ENCODE assay signal across 8 cellular contexts in the genomic region with DNA sequence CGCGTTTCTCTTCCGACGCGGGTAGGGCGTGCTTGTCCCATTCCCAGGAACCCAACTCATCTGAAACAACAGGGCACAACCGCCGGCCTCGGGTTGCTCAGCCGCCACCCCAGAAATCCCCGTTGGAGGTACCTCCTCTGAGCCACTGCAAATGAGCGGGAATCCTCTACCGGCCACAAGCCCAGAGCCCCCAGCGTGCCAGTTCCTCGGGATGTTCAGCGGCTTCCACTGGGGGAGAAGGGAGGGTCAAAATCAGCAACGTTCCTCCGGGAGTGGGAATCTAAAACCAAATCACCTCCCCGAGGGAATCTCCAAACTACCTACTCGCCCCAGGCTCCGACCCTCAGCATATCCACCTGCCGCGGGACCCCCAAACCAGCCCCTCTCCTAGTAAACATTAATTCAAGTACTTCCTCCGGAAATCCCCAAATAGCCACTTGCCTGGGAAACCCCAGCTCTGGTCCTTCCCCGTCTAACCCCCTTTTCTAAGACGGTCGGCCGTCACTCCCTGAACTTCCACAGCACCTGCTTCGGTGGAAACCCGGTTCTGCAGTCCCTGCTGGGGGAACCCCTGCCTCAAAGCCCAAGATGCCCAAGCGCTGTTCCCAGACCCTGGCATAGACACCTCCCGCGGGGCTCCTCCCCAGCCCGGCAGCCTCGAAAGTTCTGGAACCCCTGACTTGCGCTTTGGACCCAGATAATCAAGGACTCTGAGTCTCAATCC. TPM values are rescaled to one million over a fixed set of nuclear protein-coding genes. Genes with fewer than 3 reads are reported as not detected.
DNase-seq lines count a peak whose midpoint lies in the region; ATAC-seq and TF ChIP-seq lines count a peak whose summit lies in the region.

No MANE protein-coding gene starts in this region.

- no peaks in the 10 kb centered on the region for H3K9me3 ChIP-seq in mesenchymal stem cell (ENCODE audit: control insufficient read depth, low read length)
- H3K9me3 ChIP-seq in CD8-positive, alpha-beta T cell (ENCODE audit: low read length): no peaks in the 10 kb centered on the region

- H3K4me1 ChIP-seq in ACC112 (ENCODE audit: control insufficient read depth, insufficient read depth, low read length, unreplicated experiment) (peaks cover 10% of the 10 kb centered on the region), mesenchymal stem cell (ENCODE audit: control insufficient read depth, insufficient read depth, low read depth, low read length) (peaks cover 24% of the 10 kb centered on the region)
- no peaks in the 10 kb centered on the region for H3K4me1 ChIP-seq in CD8-positive, alpha-beta T cell (ENCODE audit: insufficient read depth, low read length)

- H3K4ac ChIP-seq in mesenchymal stem cell (ENCODE audit: low read depth in 1 of 2, low read length in 2 of 2): no peak overlapping the region

- intact Hi-C loops in CD8-positive, alpha-beta T cell (cut with DNase I, micrococcal nuclease): no loop called here

- CTCF ChIA-PET in CD8-positive, alpha-beta T cell (lab: Charles Lee): interaction anchor here (0.8 to 2.2 kb wide), 7 partner anchors 9 to 195 kb away, joined by 3 to 12 read pairs (median 7); no protein-coding TSS in a partner anchor

- H3K9ac ChIP-seq in mesenchymal stem cell (ENCODE audit: low read length): no peak overlapping the region

- H3K27ac Mint-ChIP-seq in activated naive CD8-positive, alpha-beta T cell treated with anti-CD3 and anti-CD28 coated beads, Interleukin-2, amount 10 ng/mL, durations not matched to agents 7 days and 5 days: no peak overlapping the region
- H3K27ac Mint-ChIP-seq in CD8-positive, alpha-beta T cell: no peak overlapping the region

- H2BK12ac ChIP-seq in mesenchymal stem cell (ENCODE audit: low read length in 2 of 2): no peak overlapping the region

- no peaks in the 10 kb centered on the region for H3K79me2 ChIP-seq in ACC112 (ENCODE audit: control insufficient read depth, insufficient read depth, low read length, unreplicated experiment)

- no peak overlapping the region for H2AK5ac ChIP-seq in mesenchymal stem cell (ENCODE audit: low read length, severe bottlenecking)

- peaks cover 28% of the 10 kb centered on the region for H3K27me3 Mint-ChIP-seq in activated naive CD8-positive, alpha-beta T cell treated with anti-CD3 and anti-CD28 coated beads, Interleukin-2, amount 10 ng/mL, durations not matched to agents 7 days and 5 days
- H3K27me3 Mint-ChIP-seq in CD8-positive, alpha-beta T cell (ENCODE audit: low read depth): peaks cover 32% of the 10 kb centered on the region

- peak; percentile 32 for ATAC-seq in GM18868 (IDR thresholded peaks at IDR 0.05; ENCODE audit: unreplicated experiment)
- peak; percentile 20 for ATAC-seq in HG02981 (IDR thresholded peaks at IDR 0.05; ENCODE audit: unreplicated experiment)
- no peak for ATAC-seq in activated naive CD8-positive, alpha-beta T cell treated with anti-CD3 and anti-CD28 coated beads, Interleukin-2, amount 10 ng/mL, durations not matched to agents 7 days and 5 days (ENCODE audit: low read depth)
- no peak for ATAC-seq in esophagus mucosa
- no peak for ATAC-seq in CD8-positive, alpha-beta T cell

- 17% methylated on average over 36 of the region's 36 CpGs for WGBS in mesenchymal stem cell

- H3K4me2 ChIP-seq in mesenchymal stem cell (ENCODE audit: low read length, poor library complexity, severe bottlenecking): peak overlapping the region; percentile 76

- no peaks in the 10 kb centered on the region for H3K9me3 Mint-ChIP-seq in activated naive CD8-positive, alpha-beta T cell treated with anti-CD3 and anti-CD28 coated beads, Interleukin-2, amount 10 ng/mL, durations not matched to agents 7 days and 5 days
- no peaks in the 10 kb centered on the region for H3K9me3 Mint-ChIP-seq in CD8-positive, alpha-beta T cell

- POLR2A ChIA-PET in activated naive CD8-positive, alpha-beta T cell treated with anti-CD3 and anti-CD28 coated beads, Interleukin-2, amount 10 ng/mL, durations not matched to agents 7 days and 5 days (lab: Charles Lee): no interaction called here
- POLR2A ChIA-PET in CD8-positive, alpha-beta T cell (lab: Charles Lee): no interaction called here

- peak overlapping the region; percentile 65 for H3K4me3 Mint-ChIP-seq in activated naive CD8-positive, alpha-beta T cell treated with anti-CD3 and anti-CD28 coated beads, Interleukin-2, amount 10 ng/mL, durations not matched to agents 7 days and 5 days
- no peak overlapping the region for H3K4me3 Mint-ChIP-seq in CD8-positive, alpha-beta T cell

- no peak overlapping the region for H4K8ac ChIP-seq in mesenchymal stem cell (ENCODE audit: low read length)

- H3K27ac ChIP-seq in ACC112 (ENCODE audit: low read depth, low read length) (no peak overlapping the region), mesenchymal stem cell (ENCODE audit: low read length, poor library complexity, severe bottlenecking) (peak overlapping the region; percentile 80)
- H3K27ac ChIP-seq in CD8-positive, alpha-beta T cell (ENCODE audit: low read depth, low read length): no peak overlapping the region

- no peak overlapping the region for H4K91ac ChIP-seq in mesenchymal stem cell (ENCODE audit: low read length)

- H3K18ac ChIP-seq in mesenchymal stem cell (ENCODE audit: low read depth in 1 of 2, low read length in 2 of 2): no peak overlapping the region

- H3K36me3 ChIP-seq in ACC112 (ENCODE audit: insufficient read depth, low read length) (no peaks in the 10 kb centered on the region), mesenchymal stem cell (ENCODE audit: control insufficient read depth in 1 of 2, insufficient read depth in 2 of 2, low read depth in 1 of 2, low read length in 2 of 2) (peaks cover 0 to 27% of the 10 kb centered on the region in 2 experiments)
- H3K36me3 ChIP-seq in CD8-positive, alpha-beta T cell (ENCODE audit: insufficient read depth, low read length): no peaks in the 10 kb centered on the region

- peaks cover 8% of the 10 kb centered on the region for H3K4me1 Mint-ChIP-seq in activated naive CD8-positive, alpha-beta T cell treated with anti-CD3 and anti-CD28 coated beads, Interleukin-2, amount 10 ng/mL, durations not matched to agents 7 days and 5 days
- H3K4me1 Mint-ChIP-seq in CD8-positive, alpha-beta T cell (ENCODE audit: low read depth): peaks cover 11% of the 10 kb centered on the region

- no peak for DNase-seq in activated naive CD8-positive, alpha-beta T cell treated with anti-CD3 and anti-CD28 coated beads, Interleukin-2, amount 10 ng/mL, durations not matched to agents 7 days and 5 days
- peak; percentile 38 for DNase-seq in mesenchymal stem cell
- no peak for DNase-seq in C1 segment of cervical spinal cord (lab: John Stamatoyannopoulos, UW)
- no peak for DNase-seq in CD8-positive, alpha-beta T cell

- H2AFZ ChIP-seq in ACC112 (ENCODE audit: low read length, unreplicated experiment) (peak overlapping the region; percentile 28), mesenchymal stem cell (ENCODE audit: low read depth, low read length) (peak overlapping the region; percentile 29)

- H3K14ac ChIP-seq in mesenchymal stem cell (ENCODE audit: low read length in 2 of 2): no peak overlapping the region

- H3K79me1 ChIP-seq in mesenchymal stem cell (replicated peaks; ENCODE audit: low read length, poor library complexity, severe bottlenecking): peaks cover 5% of the 10 kb centered on the region

- no peaks in the 10 kb centered on the region for H3K36me3 Mint-ChIP-seq in activated naive CD8-positive, alpha-beta T cell treated with anti-CD3 and anti-CD28 coated beads, Interleukin-2, amount 10 ng/mL, durations not matched to agents 7 days and 5 days
- H3K36me3 Mint-ChIP-seq in CD8-positive, alpha-beta T cell: no peaks in the 10 kb centered on the region

- H2BK120ac ChIP-seq in mesenchymal stem cell (ENCODE audit: low read depth, low read length): no peak overlapping the region

- no peak for TF ChIP-seq CTCF in CD8-positive, alpha-beta T cell (IDR thresholded peaks at IDR 0.05)

- no peak overlapping the region for H2BK15ac ChIP-seq in mesenchymal stem cell (ENCODE audit: low read depth, poor library complexity, severe bottlenecking)

- peak overlapping the region; percentile 78 for H3K4me3 ChIP-seq in ACC112 (ENCODE audit: low read depth, low read length)
- H3K4me3 ChIP-seq in mesenchymal stem cell (ENCODE audit: insufficient read depth in 1 of 2, low read depth in 1 of 2, low read length in 2 of 2): peak overlapping the region; percentile 72 to 80
- H3K4me3 ChIP-seq in CD8-positive, alpha-beta T cell (ENCODE audit: low read depth, low read length): no peak overlapping the region

- peak overlapping the region; percentile 69 for H2BK5ac ChIP-seq in mesenchymal stem cell (ENCODE audit: low read depth, low read length, poor library complexity, severe bottlenecking)

- no peak overlapping the region for H3K23ac ChIP-seq in mesenchymal stem cell (ENCODE audit: low read length in 2 of 2)

- peaks cover 23% of the 10 kb centered on the region for H3K27me3 ChIP-seq in ACC112 (ENCODE audit: insufficient read depth, low read length)
- peaks cover 0 to 64% of the 10 kb centered on the region in 2 experiments for H3K27me3 ChIP-seq in mesenchymal stem cell (ENCODE audit: control insufficient read depth in 1 of 2, insufficient read depth in 1 of 2, low read length in 2 of 2)
- H3K27me3 ChIP-seq in CD8-positive, alpha-beta T cell (ENCODE audit: insufficient read depth, low read length): no peaks in the 10 kb centered on the region

RNA-seq across cellular contexts. Expression of a gene that starts 0.9 kb away (rescaled TPM):
- under 1 TPM; 0.42 to 0.45 TPM for total RNA-seq in activated naive CD8-positive, alpha-beta T cell treated with anti-CD3 and anti-CD28 coated beads, Interleukin-2, amount 10 ng/mL, durations not matched to agents 7 days and 5 days
- polyA plus RNA-seq in mesenchymal stem cell (2013, experiment 1 of 2): 1.6 TPM
- 1.7 TPM for polyA plus RNA-seq in mesenchymal stem cell (2013, experiment 2 of 2)
- total RNA-seq in esophagus mucosa: 0.16 TPM
- total RNA-seq in CD8-positive, alpha-beta T cell: under 1 TPM in 1 of 2 experiments, not detected in 1; 0.22 TPM

RNA-seq across cellular contexts. Expression of a gene that starts 34.9 kb away (rescaled TPM):
- total RNA-seq in activated naive CD8-positive, alpha-beta T cell treated with anti-CD3 and anti-CD28 coated beads, Interleukin-2, amount 10 ng/mL, durations not matched to agents 7 days and 5 days: not detected
- not detected for polyA plus RNA-seq in mesenchymal stem cell (2013, experiment 1 of 2)
- polyA plus RNA-seq in mesenchymal stem cell (2013, experiment 2 of 2): not detected
- not detected for total RNA-seq in esophagus mucosa
- not detected for total RNA-seq in CD8-positive, alpha-beta T cell

Comparison
In these comparisons a context has a peak if more than half of its experiments do, and no peak if none do; other contexts are left out.
1. ATAC-seq: peak in GM18868 (single experiment) and HG02981 (single experiment); none in activated naive CD8-positive, alpha-beta T cell treated with anti-CD3 and anti-CD28 coated beads, Interleukin-2, amount 10 ng/mL, durations not matched to agents 7 days and 5 days (single experiment), esophagus mucosa (single experiment) and CD8-positive, alpha-beta T cell (single experiment).